In the genomic region with DNA sequence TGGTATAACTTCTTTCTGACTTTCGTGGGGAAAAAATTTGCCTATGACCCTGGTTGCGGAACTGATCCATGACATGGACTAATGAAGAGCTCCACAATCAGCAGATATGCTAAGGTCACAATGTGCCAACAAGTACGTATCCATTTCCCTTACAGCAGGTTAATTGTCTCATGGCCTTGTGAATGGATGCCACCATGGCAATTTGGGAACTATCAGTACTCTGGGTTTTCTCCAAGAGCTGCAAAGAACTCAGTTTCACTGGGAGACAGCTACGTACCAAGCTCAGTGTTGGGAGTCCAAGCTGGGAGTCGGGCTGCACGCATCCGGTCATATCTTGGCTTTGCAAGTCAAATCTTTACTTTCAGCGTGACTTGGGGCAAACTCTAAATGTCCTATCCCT, we compare ENCODE assay signal across 32 cellular contexts.
"Had no signal": no experiment of that assay in that cellular context is flagged by ENCODE, and none has a peak within 500 bp of the region (broad histone marks: within the 10 kb centered on the region; RNA-seq: fewer than 3 reads in every experiment).

No MANE protein-coding gene starts in this region.

- H3K4me3 Mint-ChIP-seq: activated CD4-positive, alpha-beta memory T cell treated with anti-CD3 and anti-CD28 coated beads for 36 hours; activated CD4-positive, alpha-beta T cell treated with anti-CD3 and anti-CD28 coated beads for 36 hours; activated CD4-positive, alpha-beta T cell treated with anti-CD3 and anti-CD28 coated beads, Interleukin-2, amount 10 ng/mL, durations not matched to agents 24 days and 14 days; activated CD8-positive, alpha-beta memory T cell treated with anti-CD3 and anti-CD28 coated beads, Interleukin-2, amount 10 ng/mL, durations not matched to agents 7 days and 5 days; activated CD8-positive, alpha-beta T cell treated with anti-CD3 and anti-CD28 coated beads, Interleukin-2, amount 10 ng/mL, durations not matched to agents 7 days and 5 days; activated naive CD4-positive, alpha-beta T cell treated with anti-CD3 and anti-CD28 coated beads for 36 hours; activated naive CD4-positive, alpha-beta T cell treated with anti-CD3 and anti-CD28 coated beads, Interleukin-2, amount 50 U/mL, for 24 hours; activated naive CD8-positive, alpha-beta T cell treated with anti-CD3 and anti-CD28 coated beads for 36 hours; activated naive CD8-positive, alpha-beta T cell treated with anti-CD3 and anti-CD28 coated beads, Interleukin-2, amount 50 U/mL, for 24 hours; activated T-helper 1 cell treated with anti-CD3 and anti-CD28 coated beads, Interleukin-12 subunit alpha, Interleukin-12 subunit beta, Interleukin-2, Interleukin-4 antibody, amounts not matched to agents 30 ng/mL and 10 ng/mL and 1 ng/mL, durations not matched to agents 14 hours and 24 hours and 36 hours; T-helper 17 cell; T-helper 2 cell treated with Interferon-gamma antibody and Interleukin-4, amounts not matched to agents 5 μg/mL and 100 μg/mL, for 36 hours had no signal

- H3K4me3 ChIP-seq: adrenal gland, body of pancreas, colonic mucosa, esophagus squamous epithelium, gastroesophageal sphincter had no signal

- DNase-seq: activated CD4-positive, alpha-beta T cell treated with anti-CD3 and anti-CD28 coated beads for 36 hours; activated CD4-positive, alpha-beta T cell treated with anti-CD3 and anti-CD28 coated beads, Interleukin-2, amount 10 ng/mL, durations not matched to agents 24 days and 14 days; activated CD4-positive, CD25-positive, alpha-beta regulatory T cell; activated CD4-positive, CD25-positive, alpha-beta regulatory T cell treated with anti-CD3 and anti-CD28 coated beads, Interleukin-2, amount 50 U/mL, for 72 hours; activated CD8-positive, alpha-beta memory T cell treated with anti-CD3 and anti-CD28 coated beads, Interleukin-2, amount 10 ng/mL, durations not matched to agents 7 days and 5 days; activated CD8-positive, alpha-beta memory T cell treated with anti-CD3 and anti-CD28 coated beads, Interleukin-2, amount 50 U/mL, for 4 hours; activated CD8-positive, alpha-beta T cell treated with anti-CD3 and anti-CD28 coated beads, Interleukin-2, amount 10 ng/mL, durations not matched to agents 7 days and 5 days; activated effector memory CD4-positive, alpha-beta T cell treated with anti-CD3 and anti-CD28 coated beads, Interleukin-2, amount 50 U/mL, for 16 hours; activated naive CD8-positive, alpha-beta T cell treated with anti-CD3 and anti-CD28 coated beads for 36 hours; activated naive CD8-positive, alpha-beta T cell treated with anti-CD3 and anti-CD28 coated beads, Interleukin-2, amount 50 U/mL, for 24 hours; activated T-cell treated with anti-CD3 and anti-CD28 coated beads, Interleukin-2, amount 50 U/mL, for 1 hour; adrenal gland; amygdala; aorta; body of pancreas; cerebellar nuclear complex; colonic mucosa; effector CD8-positive, alpha-beta T cell; esophagus squamous epithelium; head of caudate nucleus; T-helper 1 cell; T-helper 17 cell; T1000; WERI-Rb-1 had no signal

- H3K9me3 Mint-ChIP-seq: activated CD4-positive, alpha-beta memory T cell treated with anti-CD3 and anti-CD28 coated beads for 36 hours; activated naive CD4-positive, alpha-beta T cell treated with anti-CD3 and anti-CD28 coated beads for 36 hours; activated naive CD4-positive, alpha-beta T cell treated with anti-CD3 and anti-CD28 coated beads, Interleukin-2, amount 50 U/mL, for 24 hours; activated T-helper 1 cell treated with anti-CD3 and anti-CD28 coated beads, Interleukin-12 subunit alpha, Interleukin-12 subunit beta, Interleukin-2, Interleukin-4 antibody, amounts not matched to agents 30 ng/mL and 10 ng/mL and 1 ng/mL, durations not matched to agents 14 hours and 24 hours and 36 hours; activated T-helper 2 cell treated with anti-CD3 and anti-CD28 coated beads, Interferon-gamma antibody, Interleukin-2, Interleukin-4, amounts not matched to agents 10 μg/mL and 5 μg/mL and 100 μg/mL, durations not matched to agents 14 hours and 24 hours and 36 hours; T-helper 2 cell treated with Interferon-gamma antibody and Interleukin-4, amounts not matched to agents 5 μg/mL and 100 μg/mL, for 36 hours had no signal

- H3K36me3 Mint-ChIP-seq: activated naive CD4-positive, alpha-beta T cell treated with anti-CD3 and anti-CD28 coated beads, Interleukin-2, amount 50 U/mL, for 24 hours had no signal

- H3K27ac ChIP-seq: adrenal gland, body of pancreas, colonic mucosa, epithelial cell of prostate, esophagus squamous epithelium, gastroesophageal sphincter, WERI-Rb-1 had no signal

- H3K27me3 ChIP-seq: adrenal gland, body of pancreas, colonic mucosa, esophagus squamous epithelium, gastroesophageal sphincter had no signal

- H3K36me3 ChIP-seq: adrenal gland, colonic mucosa, esophagus squamous epithelium, gastroesophageal sphincter, WERI-Rb-1 had no signal

- H3K27me3 Mint-ChIP-seq: activated CD4-positive, alpha-beta memory T cell treated with anti-CD3 and anti-CD28 coated beads for 36 hours; activated CD4-positive, alpha-beta T cell treated with anti-CD3 and anti-CD28 coated beads for 36 hours; activated CD4-positive, alpha-beta T cell treated with anti-CD3 and anti-CD28 coated beads, Interleukin-2, amount 10 ng/mL, durations not matched to agents 24 days and 14 days; activated CD8-positive, alpha-beta memory T cell treated with anti-CD3 and anti-CD28 coated beads, Interleukin-2, amount 10 ng/mL, durations not matched to agents 7 days and 5 days; activated naive CD4-positive, alpha-beta T cell treated with anti-CD3 and anti-CD28 coated beads, Interleukin-2, amount 50 U/mL, for 24 hours; activated naive CD8-positive, alpha-beta T cell treated with anti-CD3 and anti-CD28 coated beads for 36 hours; activated naive CD8-positive, alpha-beta T cell treated with anti-CD3 and anti-CD28 coated beads, Interleukin-2, amount 50 U/mL, for 24 hours; T-helper 17 cell had no signal

- H3K27ac Mint-ChIP-seq: activated CD4-positive, alpha-beta memory T cell treated with anti-CD3 and anti-CD28 coated beads for 36 hours; activated CD4-positive, alpha-beta T cell treated with anti-CD3 and anti-CD28 coated beads for 36 hours; activated CD4-positive, alpha-beta T cell treated with anti-CD3 and anti-CD28 coated beads, Interleukin-2, amount 10 ng/mL, durations not matched to agents 24 days and 14 days; activated CD8-positive, alpha-beta memory T cell treated with anti-CD3 and anti-CD28 coated beads, Interleukin-2, amount 10 ng/mL, durations not matched to agents 7 days and 5 days; activated CD8-positive, alpha-beta T cell treated with anti-CD3 and anti-CD28 coated beads, Interleukin-2, amount 10 ng/mL, durations not matched to agents 7 days and 5 days; activated naive CD4-positive, alpha-beta T cell treated with anti-CD3 and anti-CD28 coated beads for 36 hours; activated naive CD4-positive, alpha-beta T cell treated with anti-CD3 and anti-CD28 coated beads, Interleukin-2, amount 50 U/mL, for 24 hours; activated naive CD8-positive, alpha-beta T cell treated with anti-CD3 and anti-CD28 coated beads for 36 hours; activated naive CD8-positive, alpha-beta T cell treated with anti-CD3 and anti-CD28 coated beads, Interleukin-2, amount 50 U/mL, for 24 hours; activated T-helper 1 cell treated with anti-CD3 and anti-CD28 coated beads, Interleukin-12 subunit alpha, Interleukin-12 subunit beta, Interleukin-2, Interleukin-4 antibody, amounts not matched to agents 30 ng/mL and 10 ng/mL and 1 ng/mL, durations not matched to agents 14 hours and 24 hours and 36 hours; activated T-helper 2 cell treated with anti-CD3 and anti-CD28 coated beads, Interferon-gamma antibody, Interleukin-2, Interleukin-4, amounts not matched to agents 10 μg/mL and 5 μg/mL and 100 μg/mL, durations not matched to agents 14 hours and 24 hours and 36 hours; T-helper 17 cell; T-helper 2 cell treated with Interferon-gamma antibody and Interleukin-4, amounts not matched to agents 5 μg/mL and 100 μg/mL, for 36 hours had no signal

- H3K4me1 ChIP-seq: adrenal gland, body of pancreas, colonic mucosa, gastroesophageal sphincter had no signal

- ATAC-seq: activated CD8-positive, alpha-beta memory T cell treated with anti-CD3 and anti-CD28 coated beads, Interleukin-2, amount 10 ng/mL, durations not matched to agents 7 days and 5 days; activated CD8-positive, alpha-beta T cell treated with anti-CD3 and anti-CD28 coated beads, Interleukin-2, amount 10 ng/mL, durations not matched to agents 7 days and 5 days; body of pancreas; gastroesophageal sphincter; T-helper 17 cell had no signal

- H3K9me3 ChIP-seq: adrenal gland, body of pancreas, colonic mucosa, esophagus squamous epithelium, gastroesophageal sphincter had no signal
